Comparison of ENCODE assay signal across 13 cellular contexts in the genomic region with DNA sequence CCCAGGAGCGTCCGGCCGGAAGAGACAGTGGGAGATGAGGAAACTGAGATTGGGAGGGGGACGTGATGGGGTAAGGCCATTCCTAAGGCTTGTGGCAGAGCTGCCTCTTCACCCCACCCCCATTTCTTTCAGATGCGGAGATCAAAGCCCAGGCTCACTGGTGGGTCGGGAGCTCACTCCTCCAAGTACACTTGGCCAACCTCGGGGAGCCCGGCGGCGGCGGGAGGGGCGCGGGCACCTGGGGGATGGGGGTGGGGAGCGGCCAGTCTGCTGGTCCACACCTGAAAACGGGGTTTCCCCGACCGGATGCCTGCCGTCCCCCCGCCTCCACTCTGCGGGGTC. TPM values are rescaled to one million over a fixed set of nuclear protein-coding genes. Genes with fewer than 3 reads are reported as not detected.
DNase-seq lines count a peak whose midpoint lies in the region; ATAC-seq, FAIRE-seq and TF ChIP-seq lines count a peak whose summit lies in the region.
"Had no signal": no experiment of that assay in that cellular context is flagged by ENCODE, and none has a peak within 500 bp of the region (broad histone marks: within the 10 kb centered on the region; RNA-seq: fewer than 3 reads in every experiment).

No MANE protein-coding gene starts in this region.

- TF ChIP-seq CTCF in astrocyte (IDR thresholded peaks at IDR 0.05; ENCODE audit: insufficient read depth, low read depth, low read length) (no peak), upper lobe of left lung (IDR thresholded peaks at IDR 0.05) (no peak)

- H3K56ac ChIP-seq in mesendoderm (ENCODE audit: low read length), result peak overlapping the region; percentile 60

- no peak overlapping the region for H2BK15ac ChIP-seq in mesendoderm (replicated peaks; ENCODE audit: low read depth)

- H3K27ac ChIP-seq in astrocyte (ENCODE audit: low read depth, low read length) (no peak overlapping the region), mesendoderm (ENCODE audit: low read depth, low read length) (no peak overlapping the region), upper lobe of left lung (peak overlapping the region in 1 of 4 donors; percentile 27), substantia nigra (ENCODE audit: low read depth, low read length, poor library complexity, severe bottlenecking) (no peak overlapping the region)

- intact Hi-C loops in activated naive CD4-positive, alpha-beta T cell treated with anti-CD3 and anti-CD28 coated beads for 36 hours (cut with micrococcal nuclease), result no loop called here

- no peak overlapping the region for H3K18ac ChIP-seq in mesendoderm (ENCODE audit: low read length)

- no peak overlapping the region for H3K9ac ChIP-seq in astrocyte (ENCODE audit: low read length)
- no peak overlapping the region for H3K9ac ChIP-seq in mesendoderm (ENCODE audit: low read length)

- no peak for FAIRE-seq in astrocyte (lab: Jason Lieb, UNC)
- FAIRE-seq: endometrium, islet of Langerhans had no signal

- no peaks in the 10 kb centered on the region for H3K36me3 ChIP-seq in astrocyte (ENCODE audit: insufficient read depth, low read length)
- no peaks in the 10 kb centered on the region for H3K36me3 ChIP-seq in mesendoderm (ENCODE audit: control insufficient read depth, insufficient read depth, low read length)
- H3K36me3 ChIP-seq in upper lobe of left lung, result no peaks in the 10 kb centered on the region

- H3K9me3 ChIP-seq in astrocyte (ENCODE audit: insufficient read depth, low read depth, low read length) (no peaks in the 10 kb centered on the region), upper lobe of left lung (peaks cover 0 to 4% (median 0%) of the 10 kb centered on the region in 4 donors)

- TF ChIP-seq EP300 in upper lobe of left lung (IDR thresholded peaks at IDR 0.05), result no peak

- H3K9me3 Mint-ChIP-seq in activated naive CD4-positive, alpha-beta T cell treated with anti-CD3 and anti-CD28 coated beads for 36 hours, result no peaks in the 10 kb centered on the region
- H3K9me3 Mint-ChIP-seq in astrocyte (ENCODE audit: unreplicated experiment), result peaks cover 8% of the 10 kb centered on the region

- H3K4me3 Mint-ChIP-seq in activated naive CD4-positive, alpha-beta T cell treated with anti-CD3 and anti-CD28 coated beads for 36 hours, result peak overlapping the region; percentile 11
- H3K4me3 Mint-ChIP-seq in astrocyte (ENCODE audit: unreplicated experiment), result no peak overlapping the region

- no peak overlapping the region for H4K8ac ChIP-seq in mesendoderm (ENCODE audit: low read depth, low read length)

- peaks cover 22% of the 10 kb centered on the region for H3K4me1 Mint-ChIP-seq in activated naive CD4-positive, alpha-beta T cell treated with anti-CD3 and anti-CD28 coated beads for 36 hours (ENCODE audit: low read depth)
- H3K4me1 Mint-ChIP-seq in astrocyte (ENCODE audit: low read depth, unreplicated experiment), result peaks cover 6% of the 10 kb centered on the region

- H3K4me2 ChIP-seq in astrocyte (ENCODE audit: low read length) (peak overlapping the region; percentile 73), mesendoderm (ENCODE audit: low read length) (no peak overlapping the region)

- H3K36me3 Mint-ChIP-seq in activated naive CD4-positive, alpha-beta T cell treated with anti-CD3 and anti-CD28 coated beads for 36 hours (ENCODE audit: low read depth), result no peaks in the 10 kb centered on the region
- peaks cover 5% of the 10 kb centered on the region for H3K36me3 Mint-ChIP-seq in astrocyte (ENCODE audit: low read depth, unreplicated experiment)

- peak overlapping the region; percentile 28 for H3K4me3 ChIP-seq in astrocyte (ENCODE audit: insufficient read depth, low read depth, low read length)
- no peak overlapping the region for H3K4me3 ChIP-seq in mesendoderm (ENCODE audit: low read length)
- H3K4me3 ChIP-seq in upper lobe of left lung, result peak overlapping the region in 3 of 4 donors; percentile 16 to 36 (median 27)

- no peak for ATAC-seq in upper lobe of left lung (ENCODE audit: low FRiP score in 2 of 2)
- ATAC-seq in GM19463 (IDR thresholded peaks at IDR 0.05; ENCODE audit: unreplicated experiment), result no peak

- H2BK120ac ChIP-seq in mesendoderm (ENCODE audit: low read depth, low read length), result no peak overlapping the region

- H3K4me1 ChIP-seq in astrocyte (ENCODE audit: insufficient read depth, low read length) (peaks cover 18% of the 10 kb centered on the region), mesendoderm (ENCODE audit: control insufficient read depth, low read depth, low read length) (peaks cover 3% of the 10 kb centered on the region), upper lobe of left lung (peaks cover 52 to 62% (median 55%) of the 10 kb centered on the region in 4 donors)

- WGBS in mesendoderm (ENCODE audit: extremely low coverage, insufficient coverage, low lambda C conversion rate), result no CpG with 5 or more reads among the region's 20 CpGs
- WGBS in upper lobe of left lung, 2 donors, result 10 to 11% methylated on average over 4 to 13 of the region's 20 CpGs

- H3K79me2 ChIP-seq in astrocyte (ENCODE audit: insufficient read depth, low read length), result no peaks in the 10 kb centered on the region
- no peaks in the 10 kb centered on the region for H3K79me2 ChIP-seq in mesendoderm (ENCODE audit: control insufficient read depth, insufficient read depth, low read length)

- H3K27ac Mint-ChIP-seq in activated naive CD4-positive, alpha-beta T cell treated with anti-CD3 and anti-CD28 coated beads for 36 hours, result no peak overlapping the region
- no peak overlapping the region for H3K27ac Mint-ChIP-seq in astrocyte (ENCODE audit: unreplicated experiment)

- H2BK5ac ChIP-seq in mesendoderm (ENCODE audit: low read length), result no peak overlapping the region

- TF ChIP-seq POLR2A in upper lobe of left lung (IDR thresholded peaks at IDR 0.05), result no peak

- no peak for DNase-seq in activated naive CD4-positive, alpha-beta T cell treated with anti-CD3 and anti-CD28 coated beads for 36 hours
- no peak for DNase-seq in activated naive CD4-positive, alpha-beta T cell treated with Interleukin-2 at 50 U/mL for 16 hours
- DNase-seq in astrocyte (ENCODE audit: low read depth) (no peak), mesendoderm (no peak), upper lobe of left lung (no peak), AG20443 (ENCODE audit: low spot score) (no peak), substantia nigra (lab: John Stamatoyannopoulos, UW) (no peak)
- DNase-seq: activated gamma-delta T cell treated with Interleukin-2 at 50 U/mL for 16 hours, AML-193, NCI-H446 treated with DMSO at 0.1 percent for 48 hours had no signal

- no peak overlapping the region for H2AK5ac ChIP-seq in mesendoderm (ENCODE audit: low read length)

- CTCF ChIA-PET in activated naive CD4-positive, alpha-beta T cell treated with anti-CD3 and anti-CD28 coated beads for 36 hours (lab: Charles Lee), result interaction anchor here (1.5 kb wide), 1 partner anchor 20 kb away, joined by 3 read pairs; no protein-coding TSS in a partner anchor

- H4K20me1 ChIP-seq in astrocyte (ENCODE audit: insufficient read depth, low read length), result no peaks in the 10 kb centered on the region

- H4K5ac ChIP-seq in mesendoderm (ENCODE audit: low read length), result no peak overlapping the region

- no peak overlapping the region for H2AFZ ChIP-seq in astrocyte (ENCODE audit: low read depth, low read length)

- no peak overlapping the region for H3K23ac ChIP-seq in mesendoderm (ENCODE audit: low read length)

- H3K4ac ChIP-seq in mesendoderm (ENCODE audit: low read depth, low read length), result no peak overlapping the region

- H3K27me3 ChIP-seq in astrocyte (ENCODE audit: insufficient read depth, low read length) (peaks cover 60% of the 10 kb centered on the region), mesendoderm (ENCODE audit: insufficient read depth, low read length, poor library complexity) (peaks cover 73% of the 10 kb centered on the region), upper lobe of left lung (peaks cover 8 to 68% (median 53%) of the 10 kb centered on the region in 4 donors)

- peaks cover 35% of the 10 kb centered on the region for H3K27me3 Mint-ChIP-seq in activated naive CD4-positive, alpha-beta T cell treated with anti-CD3 and anti-CD28 coated beads for 36 hours (ENCODE audit: low read depth)
- peaks cover 53% of the 10 kb centered on the region for H3K27me3 Mint-ChIP-seq in astrocyte (ENCODE audit: low read depth, unreplicated experiment)

- no peaks in the 10 kb centered on the region for H3K79me1 ChIP-seq in mesendoderm (ENCODE audit: low read length)

RNA-seq across cellular contexts. Expression of a gene that starts 17.7 kb away (rescaled TPM):
- 1 to 10 TPM; 3.8 to 3.9 TPM for total RNA-seq in activated naive CD4-positive, alpha-beta T cell treated with anti-CD3 and anti-CD28 coated beads for 36 hours
- total RNA-seq in astrocyte (2.5 and 3.4 TPM in 2 replicates), upper lobe of left lung (10 to 100 TPM in 1 of 6 donors, 1 to 10 TPM in 5; 2.0 to 16.8 (median 8.8) TPM)
- 0.17 TPM for polyA plus RNA-seq in mesendoderm (2013, experiment 1 of 2)
- polyA plus RNA-seq in mesendoderm (2013, experiment 2 of 2), result 0.34 TPM

RNA-seq across cellular contexts. Expression of a gene that starts 24.6 kb away (rescaled TPM):
- total RNA-seq in activated naive CD4-positive, alpha-beta T cell treated with anti-CD3 and anti-CD28 coated beads for 36 hours, result 10 to 100 TPM; 22.7 to 26.3 TPM
- total RNA-seq in astrocyte (12.6 and 16.9 TPM in 2 replicates), upper lobe of left lung (10 to 100 TPM; 17.0 to 33.3 (median 25.0) TPM)
- 3.7 TPM for polyA plus RNA-seq in mesendoderm (2013, experiment 1 of 2)
- polyA plus RNA-seq in mesendoderm (2013, experiment 2 of 2), result 3.6 TPM

RNA-seq across cellular contexts. Expression of a gene that starts 36.6 kb away (rescaled TPM):
- total RNA-seq in activated naive CD4-positive, alpha-beta T cell treated with anti-CD3 and anti-CD28 coated beads for 36 hours, result 1 to 10 TPM; 5.2 to 5.8 TPM
- total RNA-seq in astrocyte, result 3.9 and 6.7 TPM in 2 replicates
- 25.1 TPM for polyA plus RNA-seq in mesendoderm (2013, experiment 1 of 2)
- polyA plus RNA-seq in mesendoderm (2013, experiment 2 of 2), result 25.0 TPM
- 1 to 10 TPM in 5 of 6 donors, under 1 TPM in 1; 0.89 to 4.7 (median 1.5) TPM for total RNA-seq in upper lobe of left lung
